In the genomic region with DNA sequence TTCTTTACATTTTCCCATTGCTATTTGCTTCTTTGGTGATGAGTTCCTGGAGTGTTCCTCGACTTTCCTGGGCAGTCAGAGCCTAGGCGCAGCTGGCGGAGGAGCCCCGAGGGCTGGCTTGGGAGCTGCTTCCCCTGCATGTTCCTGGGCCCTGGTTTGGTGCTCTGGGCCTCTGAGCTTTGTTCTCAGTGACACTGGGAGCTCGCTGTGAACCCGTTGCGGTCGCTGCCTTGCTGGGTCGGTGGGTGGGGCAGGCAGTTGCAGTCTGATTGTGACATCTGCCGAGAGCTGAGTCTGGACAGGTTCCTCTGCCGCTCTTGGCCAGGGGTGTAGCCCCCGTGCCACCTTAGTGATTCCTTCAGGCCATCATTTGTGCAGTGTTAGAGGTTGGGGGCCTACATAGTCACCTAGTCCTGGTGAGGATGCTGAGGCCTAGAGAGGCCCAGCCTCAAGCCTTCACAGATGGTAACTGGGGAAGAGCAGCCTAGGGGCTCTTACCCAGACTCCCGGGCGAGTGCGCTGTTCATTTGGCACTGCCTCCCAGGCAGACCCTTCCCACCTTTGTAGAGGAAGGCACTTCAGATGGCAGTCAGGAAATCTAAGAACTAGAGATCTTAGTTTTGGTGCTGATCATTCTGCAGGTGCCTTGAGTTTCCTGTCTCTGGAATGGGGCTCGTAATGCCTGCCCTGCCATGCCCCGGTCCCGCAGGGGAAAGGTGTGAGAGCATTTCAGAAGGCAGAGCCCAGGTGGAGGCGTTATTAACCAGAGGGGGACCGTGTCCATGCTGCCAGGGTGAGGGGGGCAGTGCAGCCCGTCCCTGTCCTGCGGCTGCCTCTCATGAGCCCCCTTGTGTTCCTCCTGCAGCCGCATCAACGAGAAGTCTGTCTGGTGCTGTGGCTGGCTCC, we compare ENCODE assay signal across 1 cellular context.
TF ChIP-seq lines count a peak whose summit lies in the region.

No MANE protein-coding gene starts in this region.

TF ChIP-seq in HepG2, 621 proteins besides CTCF, POLR2A, EP300 and RAD21 (continued from another document and continues in another):
- TF ChIP-seq ZBTB37 (CRISPR knock-in tag; IDR thresholded peaks at IDR 0.05) (no peak), ZBTB49 (CRISPR knock-in tag; IDR thresholded peaks at IDR 0.05; ENCODE audit: borderline replicate concordance) (no peak), ZBTB38 (CRISPR knock-in tag; IDR thresholded peaks at IDR 0.05) (peak; percentile 86), HNF4A (CRISPR knock-in tag; IDR thresholded peaks at IDR 0.05) (peak; percentile 75), LCORL (IDR thresholded peaks at IDR 0.05) (no peak), LCORL (CRISPR knock-in tag; IDR thresholded peaks at IDR 0.05) (peak; percentile 45), ZKSCAN5 (CRISPR knock-in tag; IDR thresholded peaks at IDR 0.05) (no peak), ZBTB21 (CRISPR knock-in tag; IDR thresholded peaks at IDR 0.05) (no peak), RXRB (CRISPR knock-in tag; IDR thresholded peaks at IDR 0.05; ENCODE audit: borderline replicate concordance) (0 out of 2 replicates have a peak, but pooled peaks have one; percentile 27), MED13 (CRISPR knock-in tag; IDR thresholded peaks at IDR 0.05) (0 out of 2 replicates have a peak, but pooled peaks have one; percentile 54), ZFX (CRISPR knock-in tag; IDR thresholded peaks at IDR 0.05; ENCODE audit: low read depth) (peak; percentile 67), NFE2L2 (IDR thresholded peaks at IDR 0.05; ENCODE audit: low read length) (0 out of 2 replicates have a peak, but pooled peaks have one; percentile 17), HIC2 (CRISPR knock-in tag; IDR thresholded peaks at IDR 0.05; ENCODE audit: low read depth) (peak; percentile 53; the same call in 1 of the 2 replicates), TARDBP (CRISPR knock-in tag; IDR thresholded peaks at IDR 0.05) (peak; percentile 73; the same call in 1 of the 2 replicates), ZNF264 (CRISPR knock-in tag; IDR thresholded peaks at IDR 0.05) (peak; percentile 69; the same call in 1 of the 2 replicates), ZBTB43 (CRISPR knock-in tag; conservative IDR thresholded peaks at IDR 0.05) (peak; percentile 49; the same call in 1 of the 2 replicates), NR2F2 (IDR thresholded peaks at IDR 0.05; ENCODE audit: borderline replicate concordance, low read depth) (no peak), ZNF557 (CRISPR knock-in tag; IDR thresholded peaks at IDR 0.05) (peak; percentile 38; the same call in 1 of the 2 replicates), HMG20B (CRISPR knock-in tag; conservative IDR thresholded peaks at IDR 0.05) (no peak), ZBTB34 (CRISPR knock-in tag; IDR thresholded peaks at IDR 0.05) (peak; percentile 39; the same call in 1 of the 2 replicates), MTA1 (CRISPR knock-in tag; IDR thresholded peaks at IDR 0.05; ENCODE audit: borderline replicate concordance) (0 out of 2 replicates have a peak, but pooled peaks have one; percentile 72), ZNF501 (CRISPR knock-in tag; IDR thresholded peaks at IDR 0.05) (peak; percentile 64), BRCA1 (CRISPR knock-in tag; IDR thresholded peaks at IDR 0.05) (peak; percentile 68; the same call in 1 of the 2 replicates), STAG1 (CRISPR knock-in tag; IDR thresholded peaks at IDR 0.05) (peak; percentile 34), ZNF629 (CRISPR knock-in tag; conservative IDR thresholded peaks at IDR 0.05) (peak; percentile 41; the same call in 1 of the 2 replicates), TEAD3 (CRISPR knock-in tag; optimal IDR thresholded peaks at IDR 0.05; ENCODE audit: borderline replicate concordance) (no peak), ZNF891 (CRISPR knock-in tag; IDR thresholded peaks at IDR 0.05) (0 out of 2 replicates have a peak, but pooled peaks have one; percentile 25), FOXP4 (CRISPR knock-in tag; IDR thresholded peaks at IDR 0.05) (peak; percentile 39; the same call in 1 of the 2 replicates), ZNF354B (CRISPR knock-in tag; IDR thresholded peaks at IDR 0.05) (0 out of 2 replicates have a peak, but pooled peaks have one; percentile 20), FOSL2 (CRISPR knock-in tag; IDR thresholded peaks at IDR 0.05) (peak; percentile 34; the same call in 1 of the 2 replicates), LBX2 (CRISPR knock-in tag; IDR thresholded peaks at IDR 0.05; ENCODE audit: borderline replicate concordance) (peak; percentile 58; the same call in 1 of the 2 replicates), MYC (CRISPR knock-in tag; IDR thresholded peaks at IDR 0.05; ENCODE audit: borderline replicate concordance) (peak; percentile 49; the same call in 1 of the 2 replicates), HDAC2 (CRISPR knock-in tag; IDR thresholded peaks at IDR 0.05) (peak; percentile 48), HOXD1 (CRISPR knock-in tag; IDR thresholded peaks at IDR 0.05) (peak; percentile 22; the same call in 1 of the 2 replicates), YY1 (IDR thresholded peaks at IDR 0.05; ENCODE audit: insufficient read depth, insufficient replicate concordance, low read depth, low read length) (peak; percentile 16)
- TF ChIP-seq, protein P1, sequence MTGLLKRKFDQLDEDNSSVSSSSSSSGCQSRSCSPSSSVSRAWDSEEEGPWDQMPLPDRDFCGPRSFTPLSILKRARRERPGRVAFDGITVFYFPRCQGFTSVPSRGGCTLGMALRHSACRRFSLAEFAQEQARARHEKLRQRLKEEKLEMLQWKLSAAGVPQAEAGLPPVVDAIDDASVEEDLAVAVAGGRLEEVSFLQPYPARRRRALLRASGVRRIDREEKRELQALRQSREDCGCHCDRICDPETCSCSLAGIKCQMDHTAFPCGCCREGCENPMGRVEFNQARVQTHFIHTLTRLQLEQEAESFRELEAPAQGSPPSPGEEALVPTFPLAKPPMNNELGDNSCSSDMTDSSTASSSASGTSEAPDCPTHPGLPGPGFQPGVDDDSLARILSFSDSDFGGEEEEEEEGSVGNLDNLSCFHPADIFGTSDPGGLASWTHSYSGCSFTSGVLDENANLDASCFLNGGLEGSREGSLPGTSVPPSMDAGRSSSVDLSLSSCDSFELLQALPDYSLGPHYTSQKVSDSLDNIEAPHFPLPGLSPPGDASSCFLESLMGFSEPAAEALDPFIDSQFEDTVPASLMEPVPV (CRISPR knock-in tag; IDR thresholded peaks at IDR 0.05), result no peak
- TF ChIP-seq, protein P2, sequence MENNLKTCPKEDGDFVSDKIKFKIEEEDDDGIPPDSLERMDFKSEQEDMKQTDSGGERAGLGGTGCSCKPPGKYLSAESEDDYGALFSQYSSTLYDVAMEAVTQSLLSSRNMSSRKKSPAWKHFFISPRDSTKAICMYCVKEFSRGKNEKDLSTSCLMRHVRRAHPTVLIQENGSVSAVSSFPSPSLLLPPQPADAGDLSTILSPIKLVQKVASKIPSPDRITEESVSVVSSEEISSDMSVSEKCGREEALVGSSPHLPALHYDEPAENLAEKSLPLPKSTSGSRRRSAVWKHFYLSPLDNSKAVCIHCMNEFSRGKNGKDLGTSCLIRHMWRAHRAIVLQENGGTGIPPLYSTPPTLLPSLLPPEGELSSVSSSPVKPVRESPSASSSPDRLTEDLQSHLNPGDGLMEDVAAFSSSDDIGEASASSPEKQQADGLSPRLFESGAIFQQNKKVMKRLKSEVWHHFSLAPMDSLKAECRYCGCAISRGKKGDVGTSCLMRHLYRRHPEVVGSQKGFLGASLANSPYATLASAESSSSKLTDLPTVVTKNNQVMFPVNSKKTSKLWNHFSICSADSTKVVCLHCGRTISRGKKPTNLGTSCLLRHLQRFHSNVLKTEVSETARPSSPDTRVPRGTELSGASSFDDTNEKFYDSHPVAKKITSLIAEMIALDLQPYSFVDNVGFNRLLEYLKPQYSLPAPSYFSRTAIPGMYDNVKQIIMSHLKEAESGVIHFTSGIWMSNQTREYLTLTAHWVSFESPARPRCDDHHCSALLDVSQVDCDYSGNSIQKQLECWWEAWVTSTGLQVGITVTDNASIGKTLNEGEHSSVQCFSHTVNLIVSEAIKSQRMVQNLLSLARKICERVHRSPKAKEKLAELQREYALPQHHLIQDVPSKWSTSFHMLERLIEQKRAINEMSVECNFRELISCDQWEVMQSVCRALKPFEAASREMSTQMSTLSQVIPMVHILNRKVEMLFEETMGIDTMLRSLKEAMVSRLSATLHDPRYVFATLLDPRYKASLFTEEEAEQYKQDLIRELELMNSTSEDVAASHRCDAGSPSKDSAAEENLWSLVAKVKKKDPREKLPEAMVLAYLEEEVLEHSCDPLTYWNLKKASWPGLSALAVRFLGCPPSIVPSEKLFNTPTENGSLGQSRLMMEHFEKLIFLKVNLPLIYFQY (CRISPR knock-in tag; IDR thresholded peaks at IDR 0.05; ENCODE audit: borderline replicate concordance), result peak; percentile 96
